Comparison of ENCODE assay signal across 17 cellular contexts in the genomic region with DNA sequence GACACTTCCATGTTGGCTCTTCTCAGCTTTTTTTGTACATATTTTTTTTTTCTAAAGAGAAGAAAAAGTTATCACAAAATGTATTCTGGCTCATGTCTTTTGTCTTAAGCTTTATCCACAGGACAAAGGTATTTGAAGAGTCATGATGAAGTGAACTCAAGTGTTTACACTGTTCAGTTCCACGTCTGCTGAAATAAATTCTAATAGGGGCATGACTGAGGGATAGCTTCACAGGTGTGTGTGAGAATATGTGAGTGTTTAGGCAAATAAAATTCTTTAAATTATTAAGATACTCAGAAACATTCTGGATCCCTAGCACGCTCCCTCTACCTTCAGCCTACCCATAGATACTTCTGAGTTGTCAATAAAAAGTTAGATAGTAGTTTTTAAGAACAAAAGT. TPM values are rescaled to one million over a fixed set of nuclear protein-coding genes. Genes with fewer than 3 reads are reported as not detected.
A peak's percentile ranks its signal among the peaks of the same experiment; 100 is the strongest.
DNase-seq lines count a peak whose midpoint lies in the region; ATAC-seq and TF ChIP-seq lines count a peak whose summit lies in the region.
"Had no signal": no experiment of that assay in that cellular context is flagged by ENCODE, and none has a peak within 500 bp of the region (broad histone marks: within the 10 kb centered on the region; RNA-seq: fewer than 3 reads in every experiment).

No MANE protein-coding gene starts in this region.

- H3K27ac Mint-ChIP-seq in progenitor cell of endocrine pancreas: peak overlapping the region; percentile 93
- no peak overlapping the region for H3K27ac Mint-ChIP-seq in activated CD4-positive, alpha-beta memory T cell treated with anti-CD3 and anti-CD28 coated beads, Interleukin-2, amount 10 ng/mL, durations not matched to agents 7 days and 5 days
- H3K27ac Mint-ChIP-seq: CD8-positive, alpha-beta T cell; H9 had no signal

- POLR2A ChIA-PET in activated CD4-positive, alpha-beta memory T cell treated with anti-CD3 and anti-CD28 coated beads, Interleukin-2, amount 10 ng/mL, durations not matched to agents 7 days and 5 days (lab: Charles Lee): interaction anchor here (0.5 kb wide), 1 partner anchor 437 kb away, joined by 3 read pairs; no protein-coding TSS in a partner anchor

- ATAC-seq in left lung: peak; percentile 85
- ATAC-seq in HG03108 (IDR thresholded peaks at IDR 0.05; ENCODE audit: unreplicated experiment): no peak
- ATAC-seq: CD8-positive, alpha-beta T cell had no signal

- DNase-seq in NCI-H510A treated with DMSO at 0.1 percent for 48 hours (lab: John Stamatoyannopoulos, UW) (peak; percentile 29), NCI-H510A (lab: John Stamatoyannopoulos, UW) (no peak), NCI-H345 (lab: John Stamatoyannopoulos, UW) (peak; percentile 5), left lung (no peak), progenitor cell of endocrine pancreas (ENCODE audit: low spot score, unreplicated experiment) (no peak), MV-4-11 (lab: John Stamatoyannopoulos, UW) (no peak)
- DNase-seq in activated CD4-positive, alpha-beta memory T cell treated with anti-CD3 and anti-CD28 coated beads, Interleukin-2, amount 10 ng/mL, durations not matched to agents 7 days and 5 days: no peak
- DNase-seq: CD8-positive, alpha-beta T cell; DMS79 treated with DMSO at 0.1 percent for 48 hours; H9; NCI-H1436 treated with DMSO at 0.1 percent for 48 hours; NCI-H2081 treated with DMSO at 0.1 percent for 48 hours; NCI-H446; T-helper 1 cell had no signal

- peaks cover 0 to 4% of the 10 kb centered on the region in 2 donors for H3K9me3 ChIP-seq in left lung

- TF ChIP-seq CTCF in left lung (IDR thresholded peaks at IDR 0.05) (no peak), progenitor cell of endocrine pancreas (IDR thresholded peaks at IDR 0.05; ENCODE audit: unreplicated experiment) (no peak)

- H3K4me1 ChIP-seq in left lung: no peaks in the 10 kb centered on the region
- H3K4me1 ChIP-seq: BLaER1 treated with 17β-estradiol and CSF1 and Interleukin-3, amounts not matched to agents 10 nM and 100 nM had no signal

- intact Hi-C loops in left lung (cut with DNase I): no loop called here

- no peaks in the 10 kb centered on the region for H3K27me3 Mint-ChIP-seq in progenitor cell of endocrine pancreas
- H3K27me3 Mint-ChIP-seq in activated CD4-positive, alpha-beta memory T cell treated with anti-CD3 and anti-CD28 coated beads, Interleukin-2, amount 10 ng/mL, durations not matched to agents 7 days and 5 days: peaks cover 2% of the 10 kb centered on the region

- no peak overlapping the region for H3K4me3 Mint-ChIP-seq in progenitor cell of endocrine pancreas (ENCODE audit: low read depth)
- no peak overlapping the region for H3K4me3 Mint-ChIP-seq in activated CD4-positive, alpha-beta memory T cell treated with anti-CD3 and anti-CD28 coated beads, Interleukin-2, amount 10 ng/mL, durations not matched to agents 7 days and 5 days
- H3K4me3 Mint-ChIP-seq: CD8-positive, alpha-beta T cell; H9 had no signal

- H3K27ac ChIP-seq in left lung: peak overlapping the region; percentile 26 to 55
- H3K27ac ChIP-seq: BLaER1 treated with 17β-estradiol and CSF1 and Interleukin-3, amounts not matched to agents 10 nM and 100 nM; KMS-11 had no signal

- no peaks in the 10 kb centered on the region for H3K27me3 ChIP-seq in left lung
- H3K27me3 ChIP-seq: BLaER1 treated with 17β-estradiol and CSF1 and Interleukin-3, amounts not matched to agents 10 nM and 100 nM had no signal

- CTCF ChIA-PET in activated CD4-positive, alpha-beta memory T cell treated with anti-CD3 and anti-CD28 coated beads, Interleukin-2, amount 10 ng/mL, durations not matched to agents 7 days and 5 days (lab: Charles Lee): interaction anchor here (1.4 kb wide), 1 partner anchor 610 kb away, joined by 5 read pairs; no protein-coding TSS in a partner anchor

- no peak overlapping the region for H3K4me3 ChIP-seq in left lung
- H3K4me3 ChIP-seq: BLaER1 treated with 17β-estradiol and CSF1 and Interleukin-3, amounts not matched to agents 10 nM and 100 nM had no signal

- peaks cover 19% of the 10 kb centered on the region for H3K9me3 Mint-ChIP-seq in progenitor cell of endocrine pancreas (ENCODE audit: low read depth)
- H3K9me3 Mint-ChIP-seq in activated CD4-positive, alpha-beta memory T cell treated with anti-CD3 and anti-CD28 coated beads, Interleukin-2, amount 10 ng/mL, durations not matched to agents 7 days and 5 days: peaks cover 2% of the 10 kb centered on the region

- peaks cover 11% of the 10 kb centered on the region for H3K36me3 Mint-ChIP-seq in progenitor cell of endocrine pancreas (ENCODE audit: insufficient read depth)
- no peaks in the 10 kb centered on the region for H3K36me3 Mint-ChIP-seq in activated CD4-positive, alpha-beta memory T cell treated with anti-CD3 and anti-CD28 coated beads, Interleukin-2, amount 10 ng/mL, durations not matched to agents 7 days and 5 days (ENCODE audit: low read depth)
- H3K36me3 Mint-ChIP-seq: CD8-positive, alpha-beta T cell had no signal

- peaks cover 44% of the 10 kb centered on the region for H3K4me1 Mint-ChIP-seq in progenitor cell of endocrine pancreas (ENCODE audit: low read depth)
- no peaks in the 10 kb centered on the region for H3K4me1 Mint-ChIP-seq in activated CD4-positive, alpha-beta memory T cell treated with anti-CD3 and anti-CD28 coated beads, Interleukin-2, amount 10 ng/mL, durations not matched to agents 7 days and 5 days

- no peaks in the 10 kb centered on the region for H3K36me3 ChIP-seq in left lung
- H3K36me3 ChIP-seq: BLaER1 treated with 17β-estradiol and CSF1 and Interleukin-3, amounts not matched to agents 10 nM and 100 nM had no signal

RNA-seq across cellular contexts. Expression of a gene that starts 59.8 kb away (rescaled TPM):
- total RNA-seq in left lung (10 to 100 TPM in 1 of 2 donors, 1 to 10 TPM in 1; 1.0 to 18.6 TPM), progenitor cell of endocrine pancreas (0.36 TPM in 1 of 2 replicates, not detected in the other)
- not detected for total RNA-seq in activated CD4-positive, alpha-beta memory T cell treated with anti-CD3 and anti-CD28 coated beads, Interleukin-2, amount 10 ng/mL, durations not matched to agents 7 days and 5 days
- total RNA-seq: CD8-positive, alpha-beta T cell had no signal

Comparison
In these comparisons a context has a peak if more than half of its experiments do, and no peak if none do; other contexts are left out.
1. DNase-seq: peak in NCI-H510A treated with DMSO at 0.1 percent for 48 hours (single experiment) and NCI-H345 (single experiment); none in NCI-H510A (single experiment), left lung (0 of 2), progenitor cell of endocrine pancreas (single experiment), activated CD4-positive, alpha-beta memory T cell treated with anti-CD3 and anti-CD28 coated beads, Interleukin-2, amount 10 ng/mL, durations not matched to agents 7 days and 5 days (single experiment) and MV-4-11 (single experiment).